28 cellular contexts compared by ENCODE assay signal in the genomic region with DNA sequence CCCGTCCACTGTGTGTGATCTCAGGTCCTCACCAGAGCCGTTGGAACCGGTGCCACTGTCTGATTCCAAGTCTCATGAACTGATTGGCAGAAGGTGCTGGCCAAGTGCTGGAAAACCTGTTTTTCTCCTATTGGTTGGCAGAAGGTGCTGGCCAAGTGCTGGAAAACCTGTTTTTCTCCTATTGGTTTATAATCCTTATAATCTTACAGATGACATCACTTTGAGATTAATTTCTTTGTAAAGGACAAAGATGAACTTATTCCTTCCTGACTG.
DNase-seq lines count a peak whose midpoint lies in the region; ATAC-seq, FAIRE-seq and TF ChIP-seq lines count a peak whose summit lies in the region.
"Had no signal": no experiment of that assay in that cellular context is flagged by ENCODE, and none has a peak within 500 bp of the region (broad histone marks: within the 10 kb centered on the region; RNA-seq: fewer than 3 reads in every experiment).

No MANE protein-coding gene starts in this region.

- peak; percentile 59 for ATAC-seq in esophagus mucosa
- ATAC-seq in pancreas, result peak; percentile 63 to 92 (median 83)
- no peak for ATAC-seq in activated T-helper 17 cell treated with anti-CD3 and anti-CD28 coated beads, Interleukin-2, amount 50 U/mL, for 72 hours (replicated peaks)
- ATAC-seq: PC-3 had no signal

- no peak overlapping the region for H3K27ac Mint-ChIP-seq in activated T-helper 17 cell treated with anti-CD3 and anti-CD28 coated beads, Interleukin-2, amount 50 U/mL, for 72 hours
- H3K27ac Mint-ChIP-seq: CD4-positive, CD25-positive, alpha-beta regulatory T cell; H9 had no signal

- no peaks in the 10 kb centered on the region for H3K4me1 ChIP-seq in pancreas
- H3K4me1 ChIP-seq: BE2C had no signal

- no peaks in the 10 kb centered on the region for H3K27me3 ChIP-seq in pancreas
- H3K27me3 ChIP-seq: BE2C had no signal

- H3K36me3 ChIP-seq in pancreas, result no peaks in the 10 kb centered on the region
- H3K36me3 ChIP-seq: BE2C had no signal

- WGBS in pancreas, 2 donors, result 10 to 19% methylated on average over 3 of the region's 3 CpGs

- TF ChIP-seq CTCF in pancreas (IDR thresholded peaks at IDR 0.05) (no peak), GM13976 (IDR thresholded peaks at IDR 0.05; ENCODE audit: borderline replicate concordance, control extremely low read depth, extremely low read depth, insufficient read depth, missing control alignments) (no peak)

- H3K9me3 ChIP-seq in pancreas, result no peaks in the 10 kb centered on the region
- H3K9me3 ChIP-seq: BE2C had no signal

- peak; percentile 49 for DNase-seq in activated effector memory CD4-positive, alpha-beta T cell treated with anti-CD3 and anti-CD28 coated beads, Interleukin-2, amount 50 U/mL, for 16 hours
- no peak for DNase-seq in activated effector memory CD4-positive, alpha-beta T cell treated with Interleukin-2 at 50 U/mL for 16 hours
- DNase-seq in pancreas (peak in 4 of 6 donors; percentile 49 to 81 (median 62)), NCI-H2081 treated with DMSO at 0.1 percent for 48 hours (lab: John Stamatoyannopoulos, UW) (no peak), HuH-7.5 (ENCODE audit: low spot score) (no peak), GM13976 (ENCODE audit: low spot score) (no peak)
- DNase-seq: 8988T; ACHN; BE2C; CD4-positive, CD25-positive, alpha-beta regulatory T cell; DMS153; DND-41; GM23248; H9; Kasumi-1; MV-4-11; NCI-H1105 treated with DMSO at 0.1 percent for 48 hours; NCI-H146; NCI-H1930; NCI-H524 treated with DMSO at 0.1 percent for 48 hours; NCI-H774; NK-92 treated with Interleukin-12 subunit alpha and Interleukin-12 subunit beta, amount 100 ng/mL, for 24 hours; PC-3; SHP77 had no signal

- no peak overlapping the region for H3K4me3 Mint-ChIP-seq in activated T-helper 17 cell treated with anti-CD3 and anti-CD28 coated beads, Interleukin-2, amount 50 U/mL, for 72 hours
- H3K4me3 Mint-ChIP-seq: CD4-positive, CD25-positive, alpha-beta regulatory T cell; H9 had no signal

- no peak overlapping the region for H3K27ac ChIP-seq in pancreas
- H3K27ac ChIP-seq: GM23248, SK-N-MC had no signal

- no peaks in the 10 kb centered on the region for H3K4me1 Mint-ChIP-seq in activated T-helper 17 cell treated with anti-CD3 and anti-CD28 coated beads, Interleukin-2, amount 50 U/mL, for 72 hours
- H3K4me1 Mint-ChIP-seq: CD4-positive, CD25-positive, alpha-beta regulatory T cell had no signal

- in situ Hi-C loops in GM13976 (cut with MboI; ENCODE audit: low sequenced_read_pairs, unreplicated experiment), result no loop called here

- H3K27me3 Mint-ChIP-seq in activated T-helper 17 cell treated with anti-CD3 and anti-CD28 coated beads, Interleukin-2, amount 50 U/mL, for 72 hours, result peaks cover 9% of the 10 kb centered on the region
- H3K27me3 Mint-ChIP-seq: CD4-positive, CD25-positive, alpha-beta regulatory T cell had no signal

- H3K9me3 Mint-ChIP-seq in activated T-helper 17 cell treated with anti-CD3 and anti-CD28 coated beads, Interleukin-2, amount 50 U/mL, for 72 hours, result no peaks in the 10 kb centered on the region

- FAIRE-seq in pancreas (lab: Jason Lieb, UNC), result no peak
- FAIRE-seq: GM18507 had no signal

- intact Hi-C loops in pancreas (cut with DNase I), result no loop called here

- no peaks in the 10 kb centered on the region for H3K36me3 Mint-ChIP-seq in activated T-helper 17 cell treated with anti-CD3 and anti-CD28 coated beads, Interleukin-2, amount 50 U/mL, for 72 hours (ENCODE audit: low read depth)
- H3K36me3 Mint-ChIP-seq: CD4-positive, CD25-positive, alpha-beta regulatory T cell had no signal

- no peak overlapping the region for H3K4me3 ChIP-seq in pancreas
- H3K4me3 ChIP-seq: GM23248, SK-N-MC had no signal

Comparison
In these comparisons a context has a peak if more than half of its experiments do, and no peak if none do; other contexts are left out.
1. DNase-seq: peak in activated effector memory CD4-positive, alpha-beta T cell treated with anti-CD3 and anti-CD28 coated beads, Interleukin-2, amount 50 U/mL, for 16 hours (single experiment) and pancreas (4 of 6); none in activated effector memory CD4-positive, alpha-beta T cell treated with Interleukin-2 at 50 U/mL for 16 hours (single experiment), NCI-H2081 treated with DMSO at 0.1 percent for 48 hours (single experiment), HuH-7.5 (single experiment) and GM13976 (single experiment).